In the genomic region with DNA sequence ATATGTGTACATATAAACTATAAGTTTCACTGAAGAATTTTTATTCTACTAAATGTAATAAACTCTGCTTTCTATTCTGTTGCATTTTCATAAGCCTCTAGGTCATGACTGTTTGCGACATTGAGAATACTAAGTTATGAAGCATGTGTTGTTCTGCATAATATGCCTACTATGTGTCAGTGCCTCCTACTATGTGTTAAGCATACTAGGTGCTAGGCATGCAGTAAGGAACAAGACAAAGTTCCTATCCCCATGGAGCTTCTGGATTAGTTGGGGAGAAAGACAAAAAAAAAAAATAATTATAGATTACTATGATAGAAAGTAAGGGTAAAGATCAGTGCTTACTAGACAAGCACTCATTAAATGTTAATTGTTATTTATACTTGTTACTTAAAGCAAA, we compare ENCODE assay signal across 8 cellular contexts. TPM values are rescaled to one million over a fixed set of nuclear protein-coding genes. Genes with fewer than 3 reads are reported as not detected.
DNase-seq lines count a peak whose midpoint lies in the region; ATAC-seq, FAIRE-seq and TF ChIP-seq lines count a peak whose summit lies in the region.
"Had no signal": no experiment of that assay in that cellular context is flagged by ENCODE, and none has a peak within 500 bp of the region (broad histone marks: within the 10 kb centered on the region; RNA-seq: fewer than 3 reads in every experiment).

No MANE protein-coding gene starts in this region.

- TF ChIP-seq POLR2A in endothelial cell of umbilical vein (IDR thresholded peaks at IDR 0.05; ENCODE audit: low read depth, low read length) = no peak

- H3K4me2 ChIP-seq in DND-41 (ENCODE audit: insufficient read depth, low read length) = peak overlapping the region; percentile 73
- H3K4me2 ChIP-seq in MM.1S (ENCODE audit: low read depth, low read length) = peak overlapping the region; percentile 85; the same call in 1 of the 2 replicates
- H3K4me2 ChIP-seq in endothelial cell of umbilical vein (ENCODE audit: insufficient read depth, low read length) = peak overlapping the region; percentile 95
- no peak overlapping the region for H3K4me2 ChIP-seq in parathyroid adenoma (ENCODE audit: low read length)

- DNase-seq in DND-41 = no peak
- DNase-seq in MM.1S = no peak
- DNase-seq in endothelial cell of umbilical vein (ENCODE audit: low read depth, low spot score) = no peak
- no peak for DNase-seq in NCI-H446 (lab: John Stamatoyannopoulos, UW)
- DNase-seq in NCI-H1436 treated with DMSO at 0.1 percent for 48 hours (lab: John Stamatoyannopoulos, UW) = no peak
- DNase-seq in activated CD4-positive, alpha-beta T cell treated with anti-CD3 and anti-CD28 coated beads for 1 hour = no peak
- DNase-seq: WERI-Rb-1 had no signal

- no peaks in the 10 kb centered on the region for H3K9me1 ChIP-seq in endothelial cell of umbilical vein (replicated peaks; ENCODE audit: control insufficient read depth, extremely low read depth, insufficient read depth, low read length)

- H3K27ac ChIP-seq in DND-41 (ENCODE audit: low read length) (no peak overlapping the region), MM.1S (ENCODE audit: low read length) (no peak overlapping the region), endothelial cell of umbilical vein (ENCODE audit: insufficient read depth, low read depth, low read length) (peak overlapping the region; percentile 14), parathyroid adenoma (no peak overlapping the region)

- H3K4me1 ChIP-seq in DND-41 (ENCODE audit: insufficient read depth, low read length) (peaks cover 36% of the 10 kb centered on the region), MM.1S (ENCODE audit: low read length) (peaks cover 16% of the 10 kb centered on the region), endothelial cell of umbilical vein (ENCODE audit: control insufficient read depth, extremely low read depth, insufficient read depth, low read length) (peaks cover 18% of the 10 kb centered on the region), parathyroid adenoma (no peaks in the 10 kb centered on the region)

- H3K36me3 ChIP-seq in DND-41 (ENCODE audit: insufficient read depth, low read length) (no peaks in the 10 kb centered on the region), MM.1S (replicated peaks; ENCODE audit: insufficient read depth, low read length) (no peaks in the 10 kb centered on the region), endothelial cell of umbilical vein (ENCODE audit: control insufficient read depth in 2 of 2, extremely low read depth in 1 of 2, insufficient read depth in 2 of 2, low read length in 2 of 2) (no peaks in the 10 kb centered on the region), parathyroid adenoma (ENCODE audit: control insufficient read depth, insufficient read depth, low read length) (no peaks in the 10 kb centered on the region)

- peaks cover 85% of the 10 kb centered on the region for H3K79me2 ChIP-seq in DND-41 (ENCODE audit: insufficient read depth, low read length)
- H3K79me2 ChIP-seq in MM.1S (ENCODE audit: low read length) = peaks cover 50% of the 10 kb centered on the region
- peaks cover 83% of the 10 kb centered on the region for H3K79me2 ChIP-seq in endothelial cell of umbilical vein (ENCODE audit: control insufficient read depth, insufficient read depth, low read length)
- H3K79me2 ChIP-seq in parathyroid adenoma = peaks cover 2% of the 10 kb centered on the region

- H4K20me1 ChIP-seq in DND-41 (ENCODE audit: insufficient read depth, low read length) (peaks cover 3% of the 10 kb centered on the region; the same call in 1 of the 2 replicates), MM.1S (ENCODE audit: insufficient read depth, low read length) (no peaks in the 10 kb centered on the region), endothelial cell of umbilical vein (replicated peaks; ENCODE audit: control insufficient read depth, extremely low read depth, insufficient read depth, low read length) (no peaks in the 10 kb centered on the region)

- peaks cover 26% of the 10 kb centered on the region for H3F3A ChIP-seq in MM.1S (ENCODE audit: insufficient read depth, low read length)

- H3K4me3 ChIP-seq in DND-41 (ENCODE audit: low read depth in 1 of 2, low read length in 2 of 2) (peak overlapping the region in 1 of 2 experiments; percentile 70; a peak in 2 of 4 replicates), MM.1S (ENCODE audit: low read length) (no peak overlapping the region), endothelial cell of umbilical vein (replicated peaks in 1 of 3; ENCODE audit: insufficient read depth in 1 of 3, low read depth in 1 of 3, low read length in 3 of 3) (peak overlapping the region in 2 of 3 experiments; percentile 92 to 95), parathyroid adenoma (ENCODE audit: low read depth, low read length) (peak overlapping the region; percentile 71)

- intact Hi-C loops in endothelial cell of umbilical vein (cut with micrococcal nuclease) = loop anchor here (10.0 kb wide), 1 partner anchor 82 kb away; no protein-coding TSS in a partner anchor

- ATAC-seq in DND-41 (ENCODE audit: insufficient read depth, low read depth) = no peak

- dilution Hi-C loops in endothelial cell of umbilical vein (cut with MboI; ENCODE audit: extremely low pct_ligation_motif_present, low sequenced_read_pairs) = no loop called here

- no peaks in the 10 kb centered on the region for H3K9me2 ChIP-seq in MM.1S (replicated peaks; ENCODE audit: insufficient read depth, low read length)

- H3K9ac ChIP-seq in DND-41 (ENCODE audit: low read depth, low read length) (peak overlapping the region; percentile 83), MM.1S (ENCODE audit: low read length) (no peak overlapping the region), endothelial cell of umbilical vein (replicated peaks; ENCODE audit: extremely low read depth, insufficient read depth, low read length) (peak overlapping the region; percentile 88), parathyroid adenoma (no peak overlapping the region)

- H3K27me3 ChIP-seq in DND-41 (ENCODE audit: insufficient read depth, low read length, poor library complexity) = no peaks in the 10 kb centered on the region
- H3K27me3 ChIP-seq in MM.1S (replicated peaks; ENCODE audit: insufficient read depth, low read length) = no peaks in the 10 kb centered on the region
- H3K27me3 ChIP-seq in endothelial cell of umbilical vein (ENCODE audit: control insufficient read depth in 2 of 2, insufficient read depth in 2 of 2, low read length in 2 of 2) = no peaks in the 10 kb centered on the region
- no peaks in the 10 kb centered on the region for H3K27me3 ChIP-seq in parathyroid adenoma (ENCODE audit: control insufficient read depth, insufficient read depth, low read length)

- CTCF ChIA-PET in endothelial cell of umbilical vein (lab: Charles Lee) = interaction anchor here (0.9 to 2.9 kb wide), 5 partner anchors 8 to 67 kb away, joined by 3 to 18 read pairs (median 5); no protein-coding TSS in a partner anchor

- no peak for TF ChIP-seq CTCF in DND-41 (IDR thresholded peaks at IDR 0.05; ENCODE audit: borderline replicate concordance, extremely low read depth, low read length, poor library complexity, severe bottlenecking)
- TF ChIP-seq CTCF in MM.1S (IDR thresholded peaks at IDR 0.05; ENCODE audit: low read length) = no peak
- TF ChIP-seq CTCF in endothelial cell of umbilical vein (IDR thresholded peaks at IDR 0.05; ENCODE audit: extremely low read depth in 1 of 2, insufficient read depth in 1 of 2, low read depth in 1 of 2, low read length in 2 of 2) = no peak
- TF ChIP-seq CTCF in parathyroid adenoma (IDR thresholded peaks at IDR 0.05) = no peak

- no TSS peak for BruUV-seq in endothelial cell of umbilical vein (replicated peaks; lab: Mats Ljungman, UMichigan)

- no peaks in the 10 kb centered on the region for H3K9me3 ChIP-seq in DND-41 (ENCODE audit: insufficient read depth, low read length, severe bottlenecking)
- no peaks in the 10 kb centered on the region for H3K9me3 ChIP-seq in MM.1S (replicated peaks; ENCODE audit: insufficient read depth, low read length)
- no peaks in the 10 kb centered on the region for H3K9me3 ChIP-seq in endothelial cell of umbilical vein (replicated peaks; ENCODE audit: control insufficient read depth, insufficient read depth, low read length)
- H3K9me3 ChIP-seq in parathyroid adenoma (ENCODE audit: control insufficient read depth, low read length) = no peaks in the 10 kb centered on the region

- no peak for FAIRE-seq in endothelial cell of umbilical vein (lab: Jason Lieb, UNC)

- no peak overlapping the region for H2AFZ ChIP-seq in DND-41 (ENCODE audit: low read depth, low read length)
- no peak overlapping the region for H2AFZ ChIP-seq in MM.1S (ENCODE audit: low read length)
- H2AFZ ChIP-seq in endothelial cell of umbilical vein (ENCODE audit: low read depth, low read length) = no peak overlapping the region
- H2AFZ ChIP-seq in parathyroid adenoma = no peak overlapping the region

- POLR2A ChIA-PET in endothelial cell of umbilical vein (lab: Charles Lee) = interaction anchor here (0.6 kb wide), 1 partner anchor 593 kb away, joined by 4 read pairs; the partner anchor contains the start of gene AKT3

TF ChIP-seq in endothelial cell of umbilical vein, 7 proteins besides CTCF, POLR2A, EP300 and RAD21 (continues in another document):
- no peak for TF ChIP-seq EZH2 (IDR thresholded peaks at IDR 0.05; ENCODE audit: borderline replicate concordance, low read depth, low read length, severe bottlenecking)
- TF ChIP-seq MAX (IDR thresholded peaks at IDR 0.05; ENCODE audit: insufficient read depth, insufficient read length) = no peak
- TF ChIP-seq JUN (IDR thresholded peaks at IDR 0.05; ENCODE audit: borderline replicate concordance, insufficient read depth, insufficient read length, low read depth) = no peak

RNA-seq across cellular contexts. Expression of gene SDCCAG8, which starts 1.3 kb away (rescaled TPM):
- 25.7 and 29.4 TPM in 2 replicates for total RNA-seq in endothelial cell of umbilical vein
- polyA plus RNA-seq in endothelial cell of umbilical vein = 14.6 and 15.8 TPM in 2 replicates
- 18.1 TPM in 2 replicates for polyA plus RNA-seq in endothelial cell of umbilical vein (2011; cell fraction: cytosol; rRNA removed)
- polyA plus RNA-seq in endothelial cell of umbilical vein (2011; cell fraction: nucleus; rRNA removed) = 36.7 and 37.2 TPM in 2 replicates
- polyA plus RNA-seq in endothelial cell of umbilical vein (2012) = 26.2 and 33.2 TPM in 2 replicates
- 19.6 and 22.1 TPM in 2 replicates for polyA minus RNA-seq in endothelial cell of umbilical vein
- 13.3 TPM for polyA minus RNA-seq in endothelial cell of umbilical vein (2011; cell fraction: cytosol; rRNA and poly(A)+ RNA removed)
- polyA minus RNA-seq in endothelial cell of umbilical vein (2011; cell fraction: nucleus; rRNA and poly(A)+ RNA removed) = 51.3 and 60.5 TPM in 2 replicates

RNA-seq across cellular contexts. Expression of gene CEP170, which starts 2.1 kb away (rescaled TPM):
- total RNA-seq in endothelial cell of umbilical vein = 222 and 225 TPM in 2 replicates
- polyA plus RNA-seq in endothelial cell of umbilical vein = 40.0 and 49.6 TPM in 2 replicates
- 51.3 and 54.3 TPM in 2 replicates for polyA plus RNA-seq in endothelial cell of umbilical vein (2011; cell fraction: cytosol; rRNA removed)
- 201 and 269 TPM in 2 replicates for polyA plus RNA-seq in endothelial cell of umbilical vein (2011; cell fraction: nucleus; rRNA removed)
- 102 and 130 TPM in 2 replicates for polyA plus RNA-seq in endothelial cell of umbilical vein (2012)
- 255 and 256 TPM in 2 replicates for polyA minus RNA-seq in endothelial cell of umbilical vein
- 34.8 TPM for polyA minus RNA-seq in endothelial cell of umbilical vein (2011; cell fraction: cytosol; rRNA and poly(A)+ RNA removed)
- polyA minus RNA-seq in endothelial cell of umbilical vein (2011; cell fraction: nucleus; rRNA and poly(A)+ RNA removed) = 470 and 485 TPM in 2 replicates

Comparison
In these comparisons a context has a peak if more than half of its experiments do, and no peak if none do; other contexts are left out.
1. H3K9ac ChIP-seq: peak in DND-41 (single experiment) and endothelial cell of umbilical vein (single experiment); none in MM.1S (single experiment) and parathyroid adenoma (single experiment).